ENCODE assay signal across 10 cellular contexts in genomic region chr17:65530985-65531507, GRCh38. TPM values are rescaled to one million over a fixed set of nuclear protein-coding genes. Genes with fewer than 3 reads are reported as not detected.
DNase-seq lines count a peak whose midpoint lies in the region; ATAC-seq and TF ChIP-seq lines count a peak whose summit lies in the region.
"Had no signal": no experiment of that assay in that cellular context is flagged by ENCODE, and none has a peak within 500 bp of the region (broad histone marks: within the 10 kb centered on the region; RNA-seq: fewer than 3 reads in every experiment).

No MANE protein-coding gene starts in this region.

- H3K36me3 Mint-ChIP-seq in GM23338 (ENCODE audit: low read depth) (peaks cover 83% of the 10 kb centered on the region), brain (peaks cover 74% of the 10 kb centered on the region)

- no peaks in the 10 kb centered on the region for H3K9me2 ChIP-seq in GM23338 (ENCODE audit: insufficient read depth)

- H3K9ac ChIP-seq in iPS-20b (ENCODE audit: low read depth, low read length) = peak overlapping the region; percentile 18; the same call in 1 of the 2 replicates
- no peak overlapping the region for H3K9ac ChIP-seq in skeletal muscle satellite cell (ENCODE audit: low read depth, low read length)

- H3K4me1 ChIP-seq in GM23338 (ENCODE audit: insufficient read depth) (peaks cover 21% of the 10 kb centered on the region), iPS-20b (ENCODE audit: insufficient read depth, low read length) (peaks cover 26% of the 10 kb centered on the region), skeletal muscle satellite cell (ENCODE audit: control insufficient read depth, insufficient read depth, low read length) (peaks cover 5% of the 10 kb centered on the region)

- H3K27ac Mint-ChIP-seq in GM23338 (peak overlapping the region; percentile 73), brain (peak overlapping the region; percentile 58 to 97 (median 82))

- ATAC-seq in GM23338 (peak; percentile 43), HG02610 (IDR thresholded peaks at IDR 0.05; ENCODE audit: unreplicated experiment) (no peak)

- H2AFZ ChIP-seq in GM23338 = no peak overlapping the region

- H3K4me1 Mint-ChIP-seq in GM23338 (peaks cover 31% of the 10 kb centered on the region), brain (peaks cover 60% of the 10 kb centered on the region)

- H3K79me2 ChIP-seq in GM23338 (replicated peaks; ENCODE audit: insufficient read depth) = no peaks in the 10 kb centered on the region; the same call in 1 of the 2 replicates

- peaks cover 17% of the 10 kb centered on the region for H3K27me3 Mint-ChIP-seq in GM23338 (ENCODE audit: insufficient read depth, low read depth, poor library complexity)
- no peaks in the 10 kb centered on the region for H3K27me3 Mint-ChIP-seq in brain

- H3K4me2 ChIP-seq in GM23338 = peak overlapping the region; percentile 49
- peak overlapping the region; percentile 9 for H3K4me2 ChIP-seq in skeletal muscle satellite cell (ENCODE audit: low read length)

- no peaks in the 10 kb centered on the region for H3K9me3 ChIP-seq in iPS-20b (ENCODE audit: insufficient read depth, low read depth, low read length)
- H3K9me3 ChIP-seq in skeletal muscle satellite cell (replicated peaks; ENCODE audit: low read length) = no peaks in the 10 kb centered on the region

- H3K4me3 ChIP-seq in GM23338 (no peak overlapping the region), iPS-20b (ENCODE audit: low read length) (peak overlapping the region; percentile 21; the same call in 1 of the 2 replicates), skeletal muscle satellite cell (ENCODE audit: low read length) (no peak overlapping the region)

- H4K20me1 ChIP-seq in GM23338 (replicated peaks; ENCODE audit: insufficient read depth) = 0 out of 2 replicates have a peak, but pooled peaks cover 5% of the 10 kb centered on the region

- H3F3A ChIP-seq in GM23338 (replicated peaks; ENCODE audit: low read depth) = no peaks in the 10 kb centered on the region

- no peaks in the 10 kb centered on the region for H3K27me3 ChIP-seq in GM23338 (ENCODE audit: insufficient read depth)
- no peaks in the 10 kb centered on the region for H3K27me3 ChIP-seq in iPS-20b (ENCODE audit: insufficient read depth, low read length)
- H3K27me3 ChIP-seq in skeletal muscle satellite cell (ENCODE audit: control insufficient read depth, insufficient read depth, low read length) = no peaks in the 10 kb centered on the region

- H3K36me3 ChIP-seq in GM23338 (ENCODE audit: insufficient read depth) (peaks cover 33% of the 10 kb centered on the region), iPS-20b (ENCODE audit: insufficient read depth, low read depth, low read length) (peaks cover 73% of the 10 kb centered on the region), skeletal muscle satellite cell (ENCODE audit: insufficient read depth, low read length) (no peaks in the 10 kb centered on the region)

- no peaks in the 10 kb centered on the region for H3K9me3 Mint-ChIP-seq in GM23338
- H3K9me3 Mint-ChIP-seq in brain = peaks cover 0 to 3% (median 0%) of the 10 kb centered on the region in 5 experiments

- no peak for TF ChIP-seq CTCF in GM23338 (conservative IDR thresholded peaks at IDR 0.05; ENCODE audit: low read depth in 2 of 2)
- TF ChIP-seq CTCF in brain (conservative IDR thresholded peaks at IDR 0.05) = no peak

- peak overlapping the region; percentile 74; the same call in 1 of the 2 replicates for H3K27ac ChIP-seq in GM23338 (ENCODE audit: low read depth)
- H3K27ac ChIP-seq in iPS-20b (ENCODE audit: low read length) = no peak overlapping the region
- H3K27ac ChIP-seq: RWPE1 had no signal

- no peak for DNase-seq in GM23338 (ENCODE audit: low spot score)
- DNase-seq in DMS79 treated with DMSO at 0.1 percent for 48 hours (lab: John Stamatoyannopoulos, UW) = no peak
- DNase-seq in putamen (ENCODE audit: low spot score) = no peak
- no peak for DNase-seq in NCI-H1436 treated with DMSO at 0.1 percent for 48 hours (lab: John Stamatoyannopoulos, UW)
- DNase-seq: Karpas-422 had no signal

- peak overlapping the region; percentile 19; the same call in 1 of the 3 replicates for H3K4me3 Mint-ChIP-seq in GM23338
- H3K4me3 Mint-ChIP-seq in brain = peak overlapping the region in 2 of 5 experiments; percentile 44 to 66

TF ChIP-seq in GM23338, 12 proteins besides CTCF, POLR2A, EP300 and RAD21:
- TF ChIP-seq ZNF462 (CRISPR knock-in tag; IDR thresholded peaks at IDR 0.05) (no peak), POLR2AphosphoS5 (IDR thresholded peaks at IDR 0.05; ENCODE audit: low read depth) (no peak), ZNF114 (CRISPR knock-in tag; IDR thresholded peaks at IDR 0.05) (no peak)

RNA-seq across cellular contexts. Expression of gene AXIN2, which starts 30.4 kb away (rescaled TPM):
- total RNA-seq in GM23338 (2014; rRNA removed; shearing (Covaris generic)) = 28.2 and 32.7 TPM in 2 replicates
- 8.0 and 9.4 TPM in 2 replicates for polyA plus RNA-seq in GM23338 (2016; fragmentation: Nextera tagmentation; extraction: Ambion mirVana)
- polyA plus RNA-seq in brain (ENCODE audit: insufficient read depth, low read depth, low replicate concordance) = 5.6 TPM
- 0.51 and 1.5 TPM in 2 replicates for total RNA-seq in skeletal muscle satellite cell (2012; rRNA removed)
